Comparison of ENCODE assay signal across 8 cellular contexts in genomic region chr7:50632561-50633413, GRCh38.
DNase-seq lines count a peak whose midpoint lies in the region; ATAC-seq lines count a peak whose summit lies in the region.

No MANE protein-coding gene starts in this region.

- H3K9me3 ChIP-seq in SJCRH30 (replicated peaks) (no peaks in the 10 kb centered on the region), iPS DF 6.9 (ENCODE audit: control insufficient read depth, insufficient read depth, low read length) (no peaks in the 10 kb centered on the region)

- no CpG with 5 or more reads among the region's 10 CpGs for WGBS in iPS DF 6.9 (ENCODE audit: insufficient coverage, insufficient read length)

- ATAC-seq in GM19372 (IDR thresholded peaks at IDR 0.05; ENCODE audit: low read depth, unreplicated experiment) (peak; percentile 82), HG03565 (IDR thresholded peaks at IDR 0.05; ENCODE audit: unreplicated experiment) (peak; percentile 85), HG03097 (IDR thresholded peaks at IDR 0.05; ENCODE audit: low FRiP score, unreplicated experiment) (no peak)

- H3K36me3 ChIP-seq in SJCRH30 (no peaks in the 10 kb centered on the region), iPS DF 6.9 (ENCODE audit: control insufficient read depth, insufficient read depth, low read length) (no peaks in the 10 kb centered on the region)

- H3K4me1 ChIP-seq in SJCRH30 (no peaks in the 10 kb centered on the region), iPS DF 6.9 (ENCODE audit: control insufficient read depth, insufficient read depth, low read length) (peaks cover 9% of the 10 kb centered on the region)

- H3K27me3 ChIP-seq in SJCRH30, result peaks cover 4% of the 10 kb centered on the region; the same call in 1 of the 2 replicates
- no peaks in the 10 kb centered on the region for H3K27me3 ChIP-seq in iPS DF 6.9 (ENCODE audit: control insufficient read depth, insufficient read depth, low read length)

- H3K4me3 ChIP-seq in SJCRH30 (no peak overlapping the region), iPS DF 6.9 (ENCODE audit: low read length) (no peak overlapping the region)

- H3K27ac ChIP-seq in SJCRH30 (no peak overlapping the region), iPS DF 6.9 (ENCODE audit: low read length) (no peak overlapping the region)

- peak; percentile 68 for DNase-seq in D341Med (ENCODE audit: low spot score)
- DNase-seq in SJCRH30, result peak; percentile 35 to 73
- DNase-seq in activated naive CD4-positive, alpha-beta T cell treated with anti-CD3 and anti-CD28 coated beads, Interleukin-2, amount 50 U/mL, for 16 hours, result peak; percentile 52
- peak; percentile 54 for DNase-seq in iPS DF 6.9 (ENCODE audit: low read depth, low spot score)
- peak; percentile 53 to 65 for DNase-seq in stimulated activated CD4-positive, alpha-beta T cell treated with anti-CD3 and anti-CD28 coated beads, Interleukin-2, amount 100 ng/mL, for 24 hours
